ENCODE assay signal across 10 cellular contexts in genomic region chr16:79093554-79093967, GRCh38.
A peak's percentile ranks its signal among the peaks of the same experiment; 100 is the strongest.
DNase-seq lines count a peak whose midpoint lies in the region; ATAC-seq, FAIRE-seq and TF ChIP-seq lines count a peak whose summit lies in the region.
"Had no signal": no experiment of that assay in that cellular context is flagged by ENCODE, and none has a peak within 500 bp of the region (broad histone marks: within the 10 kb centered on the region; RNA-seq: fewer than 3 reads in every experiment).

No MANE protein-coding gene starts in this region.

- no peaks in the 10 kb centered on the region for H3K9me1 ChIP-seq in K562 (ENCODE audit: control insufficient read depth, insufficient read depth, low read length)

- peaks cover 35% of the 10 kb centered on the region for H3K4me1 Mint-ChIP-seq in T-helper 1 cell treated with Interleukin-12 subunit alpha and Interleukin-12 subunit beta and Interleukin-4 antibody, amounts not matched to agents 30 μg/mL and 1 μg/mL, for 36 hours (ENCODE audit: low read depth)

- no peak overlapping the region for H3K4me2 ChIP-seq in K562 (ENCODE audit: insufficient read depth, low read length)

- POLR2A ChIA-PET in K562 (lab: Yijun Ruan, JAX): interaction anchor here (0.7 to 1.2 kb wide), 2 partner anchors 10 to 26 kb away, joined by 3 read pairs; no protein-coding TSS in a partner anchor

- H3K4me3 Mint-ChIP-seq in T-helper 1 cell treated with Interleukin-12 subunit alpha and Interleukin-12 subunit beta and Interleukin-4 antibody, amounts not matched to agents 30 μg/mL and 1 μg/mL, for 36 hours: no peak overlapping the region
- H3K4me3 Mint-ChIP-seq: nephron had no signal

- DNase-seq in K562 (ENCODE audit: extremely low read depth in 1 of 4, low spot score in 3 of 4) (peak in 2 of 4 experiments; percentile 10 to 17), cerebellar nuclear complex (lab: John Stamatoyannopoulos, UW) (no peak), breast epithelium (ENCODE audit: low spot score in 2 of 2) (no peak), NCI-H82 (lab: John Stamatoyannopoulos, UW) (no peak)
- peak; percentile 28 to 51 (median 32) for DNase-seq in stimulated activated CD4-positive, alpha-beta T cell treated with anti-CD3 and anti-CD28 coated beads, TNF-alpha, amount 100 ng/mL, for 48 hours (ENCODE audit: low read depth in 3 of 3)
- no peak for DNase-seq in NK-92 treated with Interleukin-12 subunit alpha and Interleukin-12 subunit beta, amount 100 ng/mL, for 24 hours (lab: John Stamatoyannopoulos, UW)

- H3K36me3 Mint-ChIP-seq in T-helper 1 cell treated with Interleukin-12 subunit alpha and Interleukin-12 subunit beta and Interleukin-4 antibody, amounts not matched to agents 30 μg/mL and 1 μg/mL, for 36 hours (ENCODE audit: low read depth): no peaks in the 10 kb centered on the region

- H3K9me3 Mint-ChIP-seq in T-helper 1 cell treated with Interleukin-12 subunit alpha and Interleukin-12 subunit beta and Interleukin-4 antibody, amounts not matched to agents 30 μg/mL and 1 μg/mL, for 36 hours: no peaks in the 10 kb centered on the region
- H3K9me3 Mint-ChIP-seq: nephron had no signal

- FAIRE-seq in K562 (lab: Jason Lieb, UNC): no peak

- peak overlapping the region; percentile 64 for H3K27ac Mint-ChIP-seq in T-helper 1 cell treated with Interleukin-12 subunit alpha and Interleukin-12 subunit beta and Interleukin-4 antibody, amounts not matched to agents 30 μg/mL and 1 μg/mL, for 36 hours
- H3K27ac Mint-ChIP-seq: nephron had no signal

- H3K4me3 ChIP-seq in K562: no peak overlapping the region
- H3K4me3 ChIP-seq in breast epithelium: no peak overlapping the region

- TF ChIP-seq POLR2A in K562 (conservative IDR thresholded peaks at IDR 0.05): no peak
- no peak for TF ChIP-seq POLR2A in breast epithelium (IDR thresholded peaks at IDR 0.05)

- intact Hi-C loops in K562 (cut with micrococcal nuclease): no loop called here
- intact Hi-C loops in breast epithelium (cut with DNase I; ENCODE audit: low total_unique reads): no loop called here

- no peak overlapping the region for H2AFZ ChIP-seq in K562 (ENCODE audit: low read depth, low read length)

- H3K79me2 ChIP-seq in K562 (ENCODE audit: control insufficient read depth, insufficient read depth, low read length): no peaks in the 10 kb centered on the region

- no peak for TF ChIP-seq CTCF in K562 (IDR thresholded peaks at IDR 0.05 in 2 of 3, conservative IDR thresholded peaks at IDR 0.05 in 1 of 3; ENCODE audit: insufficient read depth in 2 of 3, low read depth in 1 of 3, low read length in 3 of 3)
- TF ChIP-seq CTCF in breast epithelium (IDR thresholded peaks at IDR 0.05): no peak

- H3K27me3 ChIP-seq in K562 (ENCODE audit: control insufficient read depth in 2 of 2, insufficient read depth in 2 of 2, low read length in 2 of 2): peaks cover 7 to 33% of the 10 kb centered on the region in 2 experiments; a peak in 3 of 5 replicates
- no peaks in the 10 kb centered on the region for H3K27me3 ChIP-seq in breast epithelium

- CTCF ChIA-PET in K562 (lab: Yijun Ruan, JAX; ENCODE audit: low intra/inter-chr PET ratio): no interaction called here

- TF ChIP-seq EP300 in K562 (IDR thresholded peaks at IDR 0.05; ENCODE audit: low read length): no peak

- BruUV-seq in K562 (replicated peaks; lab: Mats Ljungman, UMichigan): no TSS peak

- no peaks in the 10 kb centered on the region for H3K9me3 ChIP-seq in K562 (replicated peaks; ENCODE audit: control insufficient read depth, insufficient read depth, low read depth, low read length)
- H3K9me3 ChIP-seq in breast epithelium: no peaks in the 10 kb centered on the region

- peaks cover 29% of the 10 kb centered on the region for H3K27me3 Mint-ChIP-seq in T-helper 1 cell treated with Interleukin-12 subunit alpha and Interleukin-12 subunit beta and Interleukin-4 antibody, amounts not matched to agents 30 μg/mL and 1 μg/mL, for 36 hours (ENCODE audit: low read depth)

- H3K4me1 ChIP-seq in K562 (replicated peaks in 1 of 2; ENCODE audit: control insufficient read depth in 2 of 2, insufficient read depth in 2 of 2, low read length in 2 of 2): no peaks in the 10 kb centered on the region; a peak in 1 of 5 replicates
- no peaks in the 10 kb centered on the region for H3K4me1 ChIP-seq in breast epithelium

- no peak overlapping the region for H3K9ac ChIP-seq in K562 (ENCODE audit: insufficient read depth in 1 of 2, low read depth in 2 of 2, low read length in 2 of 2)

- ATAC-seq in GM21367 (IDR thresholded peaks at IDR 0.05; ENCODE audit: unreplicated experiment) (peak; percentile 65), K562 (peak; percentile 55; the same call in 2 of the 3 replicates)

- H3K27ac ChIP-seq in K562 (ENCODE audit: extremely low read depth, low read depth, low read length): no peak overlapping the region
- no peak overlapping the region for H3K27ac ChIP-seq in breast epithelium
- H3K27ac ChIP-seq: epithelial cell of prostate had no signal

- no peak for TF ChIP-seq RAD21 in K562 (CRISPR knock-in tag; conservative IDR thresholded peaks at IDR 0.05 in 1 of 2, IDR thresholded peaks at IDR 0.05 in 1 of 2)

- no peaks in the 10 kb centered on the region for H3K36me3 ChIP-seq in K562 (ENCODE audit: control insufficient read depth, insufficient read depth, low read length)
- no peaks in the 10 kb centered on the region for H3K36me3 ChIP-seq in breast epithelium

- 3% methylated on average over 10 of the region's 10 CpGs for WGBS in K562 (ENCODE audit: insufficient coverage, low coverage, missing lambda C conversion rate)

- no peaks in the 10 kb centered on the region for H4K20me1 ChIP-seq in K562 (replicated peaks; ENCODE audit: control insufficient read depth, insufficient read depth, low read length)

- in situ Hi-C loops in K562 (cut with MboI): no loop called here

TF ChIP-seq in K562, 482 proteins besides CTCF, POLR2A, EP300 and RAD21 (continues in another document):
- no peak for TF ChIP-seq TCF3 (CRISPR knock-in tag; IDR thresholded peaks at IDR 0.05)
- no peak for TF ChIP-seq ZNF224 (CRISPR knock-in tag; IDR thresholded peaks at IDR 0.05)
- TF ChIP-seq IRF1 (CRISPR knock-in tag; IDR thresholded peaks at IDR 0.05; ENCODE audit: borderline replicate concordance): no peak
- TF ChIP-seq, protein P1, sequence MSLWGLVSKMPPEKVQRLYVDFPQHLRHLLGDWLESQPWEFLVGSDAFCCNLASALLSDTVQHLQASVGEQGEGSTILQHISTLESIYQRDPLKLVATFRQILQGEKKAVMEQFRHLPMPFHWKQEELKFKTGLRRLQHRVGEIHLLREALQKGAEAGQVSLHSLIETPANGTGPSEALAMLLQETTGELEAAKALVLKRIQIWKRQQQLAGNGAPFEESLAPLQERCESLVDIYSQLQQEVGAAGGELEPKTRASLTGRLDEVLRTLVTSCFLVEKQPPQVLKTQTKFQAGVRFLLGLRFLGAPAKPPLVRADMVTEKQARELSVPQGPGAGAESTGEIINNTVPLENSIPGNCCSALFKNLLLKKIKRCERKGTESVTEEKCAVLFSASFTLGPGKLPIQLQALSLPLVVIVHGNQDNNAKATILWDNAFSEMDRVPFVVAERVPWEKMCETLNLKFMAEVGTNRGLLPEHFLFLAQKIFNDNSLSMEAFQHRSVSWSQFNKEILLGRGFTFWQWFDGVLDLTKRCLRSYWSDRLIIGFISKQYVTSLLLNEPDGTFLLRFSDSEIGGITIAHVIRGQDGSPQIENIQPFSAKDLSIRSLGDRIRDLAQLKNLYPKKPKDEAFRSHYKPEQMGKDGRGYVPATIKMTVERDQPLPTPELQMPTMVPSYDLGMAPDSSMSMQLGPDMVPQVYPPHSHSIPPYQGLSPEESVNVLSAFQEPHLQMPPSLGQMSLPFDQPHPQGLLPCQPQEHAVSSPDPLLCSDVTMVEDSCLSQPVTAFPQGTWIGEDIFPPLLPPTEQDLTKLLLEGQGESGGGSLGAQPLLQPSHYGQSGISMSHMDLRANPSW (CRISPR knock-in tag; IDR thresholded peaks at IDR 0.05): no peak
- no peak for TF ChIP-seq RBBP5 (IDR thresholded peaks at IDR 0.05; ENCODE audit: borderline replicate concordance, insufficient read depth, low read length, poor library complexity, severe bottlenecking)
- no peak for TF ChIP-seq ZZZ3 (IDR thresholded peaks at IDR 0.05)
- no peak for TF ChIP-seq KDM5B (IDR thresholded peaks at IDR 0.05; ENCODE audit: insufficient replicate concordance, low read depth, low read length)
- TF ChIP-seq SNRNP70 (optimal IDR thresholded peaks at IDR 0.05; ENCODE audit: low read depth, low read length): no peak
- peak; percentile 73 for TF ChIP-seq SPI1 (IDR thresholded peaks at IDR 0.05; ENCODE audit: borderline replicate concordance, low read depth, low read length)
- no peak for TF ChIP-seq MITF (IDR thresholded peaks at IDR 0.05)
- no peak for TF ChIP-seq TAF15 (IDR thresholded peaks at IDR 0.05; ENCODE audit: low read depth, low read length)
- TF ChIP-seq MEIS2 (IDR thresholded peaks at IDR 0.05; ENCODE audit: partially characterized antibody): no peak
- TF ChIP-seq ZNF274 (IDR thresholded peaks at IDR 0.05; ENCODE audit: borderline replicate concordance, low read depth, low read length): no peak

Comparison
In these comparisons a context has a peak if more than half of its experiments do, and no peak if none do; other contexts are left out.
1. DNase-seq: peak in stimulated activated CD4-positive, alpha-beta T cell treated with anti-CD3 and anti-CD28 coated beads, TNF-alpha, amount 100 ng/mL, for 48 hours (3 of 3); none in cerebellar nuclear complex (0 of 2), breast epithelium (0 of 2), NK-92 treated with Interleukin-12 subunit alpha and Interleukin-12 subunit beta, amount 100 ng/mL, for 24 hours (single experiment) and NCI-H82 (single experiment).